ENCODE assay signal across 24 cellular contexts in genomic region chr3:187858711-187859110, GRCh38.
"Had no signal": no experiment of that assay in that cellular context is flagged by ENCODE, and none has a peak within 500 bp of the region (broad histone marks: within the 10 kb centered on the region; RNA-seq: fewer than 3 reads in every experiment).

No MANE protein-coding gene starts in this region.

- H3K27me3 ChIP-seq: breast epithelium, heart left ventricle, neural progenitor cell, upper lobe of left lung, vagina had no signal

- H3K9me3 ChIP-seq: breast epithelium, vagina had no signal

- H3K4me1 Mint-ChIP-seq: activated naive CD4-positive, alpha-beta T cell treated with anti-CD3 and anti-CD28 coated beads, Interleukin-2, amount 50 U/mL, for 24 hours; activated naive CD8-positive, alpha-beta T cell treated with anti-CD3 and anti-CD28 coated beads, Interleukin-2, amount 50 U/mL, for 24 hours; natural killer cell; stimulated activated naive CD8-positive, alpha-beta T cell treated with anti-CD3 and anti-CD28 coated beads, Interleukin-15, amount 100 ng/mL, for 72 hours had no signal

- H3K36me3 Mint-ChIP-seq: natural killer cell; stimulated activated effector memory CD8-positive, alpha-beta T cell treated with anti-CD3 and anti-CD28 coated beads, Interleukin-12 subunit alpha, Interleukin-12 subunit beta, amount 100 ng/mL, for 72 hours had no signal

- H3K4me3 Mint-ChIP-seq: activated naive CD4-positive, alpha-beta T cell treated with anti-CD3 and anti-CD28 coated beads, Interleukin-2, amount 50 U/mL, for 24 hours; activated naive CD8-positive, alpha-beta T cell treated with anti-CD3 and anti-CD28 coated beads, Interleukin-2, amount 50 U/mL, for 24 hours; activated T-cell treated with anti-CD3 and anti-CD28 coated beads, Interleukin-2, amount 50 U/mL, for 24 hours; natural killer cell; neural progenitor cell; stimulated activated effector memory CD8-positive, alpha-beta T cell treated with anti-CD3 and anti-CD28 coated beads, Interleukin-12 subunit alpha, Interleukin-12 subunit beta, amount 100 ng/mL, for 72 hours; stimulated activated naive CD8-positive, alpha-beta T cell treated with anti-CD3 and anti-CD28 coated beads, Interleukin-15, amount 100 ng/mL, for 72 hours; T-helper 2 cell treated with Interferon-gamma antibody and Interleukin-4, amounts not matched to agents 5 μg/mL and 100 μg/mL, for 36 hours had no signal

- H3K27ac Mint-ChIP-seq: activated naive CD4-positive, alpha-beta T cell treated with anti-CD3 and anti-CD28 coated beads, Interleukin-2, amount 50 U/mL, for 24 hours; activated naive CD8-positive, alpha-beta T cell treated with anti-CD3 and anti-CD28 coated beads, Interleukin-2, amount 50 U/mL, for 24 hours; activated T-cell treated with anti-CD3 and anti-CD28 coated beads, Interleukin-2, amount 50 U/mL, for 24 hours; natural killer cell; neural progenitor cell; stimulated activated effector memory CD8-positive, alpha-beta T cell treated with anti-CD3 and anti-CD28 coated beads, Interleukin-12 subunit alpha, Interleukin-12 subunit beta, amount 100 ng/mL, for 72 hours; stimulated activated naive CD8-positive, alpha-beta T cell treated with anti-CD3 and anti-CD28 coated beads, Interleukin-15, amount 100 ng/mL, for 72 hours; T-helper 2 cell treated with Interferon-gamma antibody and Interleukin-4, amounts not matched to agents 5 μg/mL and 100 μg/mL, for 36 hours had no signal

- H3K9me3 Mint-ChIP-seq: activated naive CD4-positive, alpha-beta T cell treated with anti-CD3 and anti-CD28 coated beads, Interleukin-2, amount 50 U/mL, for 24 hours; stimulated activated effector memory CD8-positive, alpha-beta T cell treated with anti-CD3 and anti-CD28 coated beads, Interleukin-12 subunit alpha, Interleukin-12 subunit beta, amount 100 ng/mL, for 72 hours had no signal

- ATAC-seq: activated naive CD8-positive, alpha-beta T cell treated with anti-CD3 and anti-CD28 coated beads, Interleukin-2, amount 50 U/mL, for 24 hours; left lobe of liver; lower lobe of right lung; natural killer cell; stimulated activated effector memory CD8-positive, alpha-beta T cell treated with anti-CD3 and anti-CD28 coated beads, Interleukin-12 subunit alpha, Interleukin-12 subunit beta, amount 100 ng/mL, for 72 hours; stimulated activated naive CD8-positive, alpha-beta T cell treated with anti-CD3 and anti-CD28 coated beads, Interleukin-15, amount 100 ng/mL, for 72 hours had no signal

- H3K27me3 Mint-ChIP-seq: activated naive CD4-positive, alpha-beta T cell treated with anti-CD3 and anti-CD28 coated beads, Interleukin-2, amount 50 U/mL, for 24 hours; activated T-cell treated with anti-CD3 and anti-CD28 coated beads, Interleukin-2, amount 50 U/mL, for 24 hours; stimulated activated naive CD8-positive, alpha-beta T cell treated with anti-CD3 and anti-CD28 coated beads, Interleukin-15, amount 100 ng/mL, for 72 hours had no signal

- DNase-seq: activated CD4-positive, alpha-beta T cell treated with anti-CD3 and anti-CD28 coated beads for 4 hours; activated CD4-positive, alpha-beta T cell treated with anti-CD3 and anti-CD28 coated beads, Interleukin-2, amount 50 U/mL, for 4 hours; activated CD8-positive, alpha-beta memory T cell treated with anti-CD3 and anti-CD28 coated beads, Interleukin-2, amount 50 U/mL, for 48 hours; activated gamma-delta T cell treated with Interleukin-2 at 50 U/mL for 16 hours; activated naive CD8-positive, alpha-beta T cell treated with anti-CD3 and anti-CD28 coated beads, Interleukin-2, amount 50 U/mL, for 24 hours; activated T-cell treated with anti-CD3 and anti-CD28 coated beads, Interleukin-2, amount 50 U/mL, for 24 hours; central memory CD4-positive, alpha-beta T cell; kidney glomerular epithelial cell; lower lobe of right lung; mesenchymal stem cell; natural killer cell; small intestine; stimulated activated CD4-positive, alpha-beta T cell treated with anti-CD3 and anti-CD28 coated beads, Interleukin-4, amount 100 ng/mL, for 24 hours; stimulated activated naive CD8-positive, alpha-beta T cell treated with anti-CD3 and anti-CD28 coated beads, Interleukin-15, amount 100 ng/mL, for 72 hours; T-helper 1 cell; upper lobe of left lung had no signal

- H3K4me3 ChIP-seq: breast epithelium, heart left ventricle, lower lobe of right lung, neural progenitor cell, upper lobe of left lung, vagina had no signal

- H3K27ac ChIP-seq: breast epithelium, lower lobe of right lung, neural progenitor cell, upper lobe of left lung had no signal

- H3K4me1 ChIP-seq: breast epithelium, lower lobe of right lung, neural progenitor cell, upper lobe of left lung had no signal

- H3K36me3 ChIP-seq: breast epithelium, heart left ventricle, lower lobe of right lung, neural progenitor cell, upper lobe of left lung, vagina had no signal
